ENCODE assay signal across 29 cellular contexts in genomic region chr1:229119876-229120275, GRCh38.
DNase-seq lines count a peak whose midpoint lies in the region; ATAC-seq, FAIRE-seq and TF ChIP-seq lines count a peak whose summit lies in the region.
"Had no signal": no experiment of that assay in that cellular context is flagged by ENCODE, and none has a peak within 500 bp of the region (broad histone marks: within the 10 kb centered on the region; RNA-seq: fewer than 3 reads in every experiment).

No MANE protein-coding gene starts in this region.

- no peaks in the 10 kb centered on the region for H3K36me3 Mint-ChIP-seq in naive thymus-derived CD8-positive, alpha-beta T cell

- TF ChIP-seq CTCF in GM12878 (IDR thresholded peaks at IDR 0.05 in 2 of 3, conservative IDR thresholded peaks at IDR 0.05 in 1 of 3; ENCODE audit: control insufficient read depth in 2 of 3, extremely low read depth in 1 of 3, insufficient read depth in 1 of 3, low read depth in 3 of 3, low read length in 3 of 3) (no peak), gastroesophageal sphincter (IDR thresholded peaks at IDR 0.05) (no peak), thoracic aorta (IDR thresholded peaks at IDR 0.05) (no peak), prostate gland (IDR thresholded peaks at IDR 0.05) (no peak)

- H3K4me1 Mint-ChIP-seq in naive thymus-derived CD8-positive, alpha-beta T cell, result peaks cover 0 to 10% (median 1%) of the 10 kb centered on the region in 4 donors

- H3K36me3 ChIP-seq in GM12878 (ENCODE audit: control insufficient read depth in 2 of 2, insufficient read depth in 2 of 2, low read length in 1 of 2) (no peaks in the 10 kb centered on the region), gastroesophageal sphincter (no peaks in the 10 kb centered on the region), thoracic aorta (no peaks in the 10 kb centered on the region), prostate gland (no peaks in the 10 kb centered on the region)
- H3K36me3 ChIP-seq: BLaER1 treated with 17β-estradiol and CSF1 and Interleukin-3, amounts not matched to agents 10 nM and 100 nM; SJSA1 had no signal

- no peak for TF ChIP-seq RAD21 in GM12878 (IDR thresholded peaks at IDR 0.05; ENCODE audit: insufficient read depth, low read depth, low read length)

- no peak overlapping the region for H3K9ac ChIP-seq in GM12878 (ENCODE audit: control insufficient read depth, insufficient read depth, low read length)
- H3K9ac ChIP-seq: BLaER1 treated with 17β-estradiol and CSF1 and Interleukin-3, amounts not matched to agents 10 nM and 100 nM; GM23248; KMS-11 had no signal

- no peak for TF ChIP-seq POLR2A in GM12878 (IDR thresholded peaks at IDR 0.05; ENCODE audit: low read depth, low read length)
- no peak for TF ChIP-seq POLR2A in gastroesophageal sphincter (IDR thresholded peaks at IDR 0.05)
- no peak for TF ChIP-seq POLR2A in prostate gland (IDR thresholded peaks at IDR 0.05)

- DNase-seq in HCEC 1CT (peak; percentile 3), GM12878 (ENCODE audit: low read depth, low spot score) (no peak), thoracic aorta (ENCODE audit: low spot score) (no peak), globus pallidus (ENCODE audit: low spot score) (no peak), dermis blood vessel endothelial cell (no peak), prostate gland (ENCODE audit: low spot score) (no peak)
- DNase-seq in naive thymus-derived CD8-positive, alpha-beta T cell, result no peak
- DNase-seq: AML-193; CD4-positive, alpha-beta T cell; COR-L47; DMS53; GF-D8; GM23248; H9; NCI-H1092; NCI-H1417 treated with DMSO at 0.1 percent for 48 hours; NCI-H1694 treated with DMSO at 0.1 percent for 48 hours; NCI-H2081; NCI-H2227 treated with DMSO at 0.1 percent for 48 hours; NCI-H526 treated with DMSO at 0.1 percent for 48 hours; Right ventricle myocardium superior; RPMI8226 had no signal

- SMC1A ChIA-PET in GM12878 (lab: Charles Lee; ENCODE audit: uncharacterized antibody, unreplicated experiment), result no interaction called here

- H3K9me3 Mint-ChIP-seq in naive thymus-derived CD8-positive, alpha-beta T cell, result peaks cover 0 to 3% (median 0%) of the 10 kb centered on the region in 9 donors
- H3K9me3 Mint-ChIP-seq: CD4-positive, alpha-beta T cell had no signal

- POLR2A ChIA-PET in GM12878 (lab: Charles Lee), result no interaction called here
- POLR2A ChIA-PET in naive thymus-derived CD8-positive, alpha-beta T cell (lab: Charles Lee), result no interaction called here

- no peak for FAIRE-seq in GM12878 (lab: Jason Lieb, UNC)
- FAIRE-seq: A549, GM12892 had no signal

- H3K27ac ChIP-seq in GM12878 (ENCODE audit: control insufficient read depth, insufficient read depth) (no peak overlapping the region), gastroesophageal sphincter (peak overlapping the region in 3 of 4 donors; percentile 60 to 90 (median 88)), thoracic aorta (peak overlapping the region; percentile 54 to 88), prostate gland (no peak overlapping the region)
- H3K27ac ChIP-seq: A549; BLaER1 treated with 17β-estradiol and CSF1 and Interleukin-3, amounts not matched to agents 10 nM and 100 nM; GM23248; KMS-11; SJSA1 had no signal

- H3K4me3 Mint-ChIP-seq in naive thymus-derived CD8-positive, alpha-beta T cell, result no peak overlapping the region
- H3K4me3 Mint-ChIP-seq: CD4-positive, alpha-beta T cell; H9; IgD-negative memory B cell had no signal

- no peak overlapping the region for H3K4me2 ChIP-seq in GM12878 (ENCODE audit: control insufficient read depth, insufficient read depth)
- H3K4me2 ChIP-seq: A549, KMS-11 had no signal

- TF ChIP-seq EP300 in GM12878 (IDR thresholded peaks at IDR 0.05; ENCODE audit: borderline replicate concordance in 1 of 2, control insufficient read depth in 1 of 2, low read depth in 2 of 2, low read length in 2 of 2), result no peak
- no peak for TF ChIP-seq EP300 in gastroesophageal sphincter (IDR thresholded peaks at IDR 0.05)

- H3K4me1 ChIP-seq in GM12878 (ENCODE audit: control insufficient read depth, insufficient read depth, low read length) (no peaks in the 10 kb centered on the region), gastroesophageal sphincter (peaks cover 0 to 48% (median 7%) of the 10 kb centered on the region in 3 donors), thoracic aorta (ENCODE audit: control insufficient read depth in 1 of 2, low read depth in 2 of 2) (peaks cover 19 to 75% of the 10 kb centered on the region in 2 donors), prostate gland (replicated peaks) (peaks cover 13% of the 10 kb centered on the region)

- CTCF ChIA-PET in GM12878 (lab: Yijun Ruan, JAX), result no interaction called here

- intact Hi-C loops in GM12878 (cut with micrococcal nuclease; ENCODE audit: unreplicated experiment), result no loop called here
- intact Hi-C loops in prostate gland (cut with DNase I), result loop anchor here (5.0 kb wide), 2 partner anchors 107 to 383 kb away; partner anchors contain the start of gene RHOU

- 20% methylated on average over 8 of the region's 8 CpGs for WGBS in GM12878 (ENCODE audit: insufficient coverage, insufficient replicate concordance, low lambda C conversion rate, missing lambda C conversion rate)
- WGBS in gastroesophageal sphincter (ENCODE audit: low coverage in 1 of 2), 2 donors, result 87% methylated on average over 8 of the region's 8 CpGs; no CpG with 5 or more reads in 1 of the 2 donors
- 83% methylated on average over 8 of the region's 8 CpGs for WGBS in prostate gland

- peak overlapping the region in 2 of 10 donors; percentile 48 to 84 for H3K27ac Mint-ChIP-seq in naive thymus-derived CD8-positive, alpha-beta T cell
- H3K27ac Mint-ChIP-seq: CD4-positive, alpha-beta T cell; H9; IgD-negative memory B cell had no signal

- H3K27me3 ChIP-seq in GM12878 (replicated peaks in 1 of 2; ENCODE audit: control insufficient read depth in 2 of 2, insufficient read depth in 2 of 2, low read length in 1 of 2), result peaks cover 2% of the 10 kb centered on the region in 2 experiments; a peak in 3 of 4 replicates
- H3K27me3 ChIP-seq in gastroesophageal sphincter, result no peaks in the 10 kb centered on the region
- H3K27me3 ChIP-seq in thoracic aorta (replicated peaks; ENCODE audit: insufficient read depth), result no peaks in the 10 kb centered on the region
- no peaks in the 10 kb centered on the region for H3K27me3 ChIP-seq in prostate gland (replicated peaks; ENCODE audit: insufficient read depth)
- H3K27me3 ChIP-seq: BLaER1 treated with 17β-estradiol and CSF1 and Interleukin-3, amounts not matched to agents 10 nM and 100 nM; SJSA1 had no signal

- no peaks in the 10 kb centered on the region for H3K79me2 ChIP-seq in GM12878 (ENCODE audit: control insufficient read depth, insufficient read depth, low read length)

- H3K9me3 ChIP-seq in GM12878 (replicated peaks; ENCODE audit: control insufficient read depth, insufficient read depth, low read length) (no peaks in the 10 kb centered on the region; the same call in 2 of the 3 replicates), gastroesophageal sphincter (no peaks in the 10 kb centered on the region), thoracic aorta (no peaks in the 10 kb centered on the region), prostate gland (no peaks in the 10 kb centered on the region)
- H3K9me3 ChIP-seq: A549 had no signal

- H2AFZ ChIP-seq in GM12878 (ENCODE audit: control insufficient read depth, low read depth, low read length), result no peak overlapping the region
- H2AFZ ChIP-seq: GM23248 had no signal

- in situ Hi-C loops in GM12878 (cut with MboI), result no loop called here

- H3K4me3 ChIP-seq in GM12878 (no peak overlapping the region), gastroesophageal sphincter (no peak overlapping the region), thoracic aorta (no peak overlapping the region), prostate gland (no peak overlapping the region)
- H3K4me3 ChIP-seq: A549; BLaER1 treated with 17β-estradiol and CSF1 and Interleukin-3, amounts not matched to agents 10 nM and 100 nM; GM23248; SJSA1 had no signal

- no peak for ATAC-seq in GM12878
- ATAC-seq in gastroesophageal sphincter, result no peak
- ATAC-seq in thoracic aorta (ENCODE audit: insufficient number of reproducible peaks, low FRiP score, low read depth), result no peak
- no peak for ATAC-seq in naive thymus-derived CD8-positive, alpha-beta T cell
- ATAC-seq: A549 had no signal

- RAD21 ChIA-PET in GM12878 (lab: Charles Lee; ENCODE audit: unreplicated experiment), result no interaction called here

- no TSS peak for BruUV-seq in GM12878 (replicated peaks; lab: Mats Ljungman, UMichigan)

- no peaks in the 10 kb centered on the region for H3K27me3 Mint-ChIP-seq in naive thymus-derived CD8-positive, alpha-beta T cell
- H3K27me3 Mint-ChIP-seq: CD4-positive, alpha-beta T cell had no signal

- H4K20me1 ChIP-seq in GM12878 (ENCODE audit: control insufficient read depth, insufficient read depth), result no peaks in the 10 kb centered on the region
- H4K20me1 ChIP-seq: BLaER1 treated with 17β-estradiol and CSF1 and Interleukin-3, amounts not matched to agents 10 nM and 100 nM had no signal

TF ChIP-seq in GM12878, 131 proteins besides CTCF, POLR2A, EP300 and RAD21:
- TF ChIP-seq EGR1 (IDR thresholded peaks at IDR 0.05; ENCODE audit: borderline replicate concordance in 1 of 2, low read depth in 2 of 2, low read length in 2 of 2) (no peak), IRF5 (IDR thresholded peaks at IDR 0.05; ENCODE audit: borderline replicate concordance) (no peak), CBFB (IDR thresholded peaks at IDR 0.05; ENCODE audit: low read depth) (no peak), TBL1XR1 (IDR thresholded peaks at IDR 0.05; ENCODE audit: low read depth, low read length) (no peak), BCL3 (IDR thresholded peaks at IDR 0.05; ENCODE audit: borderline replicate concordance, insufficient read depth, low read depth, low read length, poor library complexity, severe bottlenecking) (peak; percentile 43)

Comparison
In these comparisons a context has a peak if more than half of its experiments do, and no peak if none do; other contexts are left out.
1. H3K27ac ChIP-seq: peak in gastroesophageal sphincter (3 of 4) and thoracic aorta (2 of 2); none in GM12878 (single experiment) and prostate gland (0 of 2).